20 cellular contexts compared by ENCODE assay signal in genomic region chr9:18253950-18254349, GRCh38.
DNase-seq lines count a peak whose midpoint lies in the region; ATAC-seq and TF ChIP-seq lines count a peak whose summit lies in the region.
"Had no signal": no experiment of that assay in that cellular context is flagged by ENCODE, and none has a peak within 500 bp of the region (broad histone marks: within the 10 kb centered on the region; RNA-seq: fewer than 3 reads in every experiment).

No MANE protein-coding gene starts in this region.

- no peaks in the 10 kb centered on the region for H3F3A ChIP-seq in PC-3 (ENCODE audit: low read length, unreplicated experiment)

- H3K9me3 ChIP-seq in PC-3 (ENCODE audit: low read length) = no peaks in the 10 kb centered on the region
- H3K9me3 ChIP-seq: A549; BLaER1 treated with 17β-estradiol and CSF1 and Interleukin-3, amounts not matched to agents 10 nM and 100 nM; Caco-2 had no signal

- CTCF ChIA-PET in PC-3 (lab: Charles Lee) = interaction anchor here (0.6 to 1.7 kb wide), 5 partner anchors 10 to 189 kb away, joined by 3 to 10 read pairs (median 3); no protein-coding TSS in a partner anchor

- peak overlapping the region; percentile 26; the same call in 1 of the 2 replicates for H3K9ac ChIP-seq in PC-3 (ENCODE audit: low read length)

- intact Hi-C loops in PC-3 (cut with micrococcal nuclease) = loop anchor here (1.0 to 10.0 kb wide), 6 partner anchors 15 to 771 kb away; no protein-coding TSS in a partner anchor

- peak; percentile 0 for DNase-seq in NCI-H82 (lab: John Stamatoyannopoulos, UW)
- DNase-seq in NCI-H82 treated with DMSO at 0.1 percent for 48 hours (lab: John Stamatoyannopoulos, UW; ENCODE audit: unreplicated experiment) = no peak
- DNase-seq in LoVo (ENCODE audit: low spot score) = peak; percentile 20
- DNase-seq in PC-3 = peak; percentile 91
- no peak for DNase-seq in NCI-H748 (lab: John Stamatoyannopoulos, UW; ENCODE audit: unreplicated experiment)
- DNase-seq in brain microvascular endothelial cell = no peak
- DNase-seq: AML-193; Caco-2; Calu3; CD4-positive, alpha-beta T cell; CD8-positive, alpha-beta T cell; DMS79 treated with DMSO at 0.1 percent for 48 hours; EL; GDM1 had no signal

- H3K27me3 ChIP-seq in PC-3 (ENCODE audit: low read length) (no peaks in the 10 kb centered on the region), brain microvascular endothelial cell (replicated peaks) (no peaks in the 10 kb centered on the region)

- peak; percentile 96 for ATAC-seq in PC-3
- ATAC-seq in GM21360 (IDR thresholded peaks at IDR 0.05; ENCODE audit: unreplicated experiment) = no peak
- ATAC-seq: A549; CD8-positive, alpha-beta T cell; GM12878 had no signal

- in situ Hi-C loops in brain microvascular endothelial cell (cut with HindIII; ENCODE audit: low pct_ligation_motif_present, low sequenced_read_pairs) = loop anchor here (25.0 kb wide), 2 partner anchors 183 to 783 kb away; partner anchors contain the start of genes RRAGA and SAXO1

- POLR2A ChIA-PET in PC-3 (lab: Charles Lee; ENCODE audit: unreplicated experiment) = no interaction called here

- H3K36me3 ChIP-seq in PC-3 (ENCODE audit: low read depth, low read length) (no peaks in the 10 kb centered on the region), brain microvascular endothelial cell (replicated peaks) (no peaks in the 10 kb centered on the region)
- H3K36me3 ChIP-seq: BLaER1 treated with 17β-estradiol and CSF1 and Interleukin-3, amounts not matched to agents 10 nM and 100 nM had no signal

- no peaks in the 10 kb centered on the region for H4K20me1 ChIP-seq in PC-3 (ENCODE audit: low read length)
- H4K20me1 ChIP-seq: BLaER1 treated with 17β-estradiol and CSF1 and Interleukin-3, amounts not matched to agents 10 nM and 100 nM had no signal

- no peaks in the 10 kb centered on the region for H3K79me2 ChIP-seq in PC-3 (ENCODE audit: low read length)

- no peaks in the 10 kb centered on the region for H3K9me2 ChIP-seq in PC-3 (replicated peaks; ENCODE audit: low read length)

- H3K4me3 ChIP-seq in PC-3 (ENCODE audit: low read length) (no peak overlapping the region), brain microvascular endothelial cell (ENCODE audit: low read depth, low read length) (no peak overlapping the region)
- H3K4me3 ChIP-seq: A549; BLaER1 treated with 17β-estradiol and CSF1 and Interleukin-3, amounts not matched to agents 10 nM and 100 nM; GM12878 had no signal

- H3K4me2 ChIP-seq in PC-3 (ENCODE audit: low read length) = peak overlapping the region; percentile 53
- H3K4me2 ChIP-seq: A549; BLaER1 treated with 17β-estradiol and CSF1 and Interleukin-3, amounts not matched to agents 10 nM and 100 nM had no signal

- no TSS peak for BruUV-seq in PC-3 (replicated peaks; lab: Mats Ljungman, UMichigan)

- peak overlapping the region; percentile 71 for H3K27ac ChIP-seq in PC-3 (ENCODE audit: low read length)
- no peak overlapping the region for H3K27ac ChIP-seq in brain microvascular endothelial cell
- H3K27ac ChIP-seq: 22Rv1; A549; BLaER1 treated with 17β-estradiol and CSF1 and Interleukin-3, amounts not matched to agents 10 nM and 100 nM; C4-2B had no signal

- TF ChIP-seq CTCF in PC-3 (conservative IDR thresholded peaks at IDR 0.05; ENCODE audit: low read depth, low read length) (no peak), brain microvascular endothelial cell (IDR thresholded peaks at IDR 0.05; ENCODE audit: low read depth, low read length, missing control alignments) (no peak)

- peaks cover 26% of the 10 kb centered on the region for H3K4me1 ChIP-seq in PC-3 (ENCODE audit: insufficient read depth, low read length)
- H3K4me1 ChIP-seq: A549; BLaER1 treated with 17β-estradiol and CSF1 and Interleukin-3, amounts not matched to agents 10 nM and 100 nM; Caco-2 had no signal

- 0 out of 2 replicates have a peak overlapping the region, but pooled peaks have one; percentile 10 for H2AFZ ChIP-seq in PC-3 (ENCODE audit: low read length)

Comparison
In these comparisons a context has a peak if more than half of its experiments do, and no peak if none do; other contexts are left out.
1. DNase-seq: peak in NCI-H82 (single experiment), LoVo (single experiment) and PC-3 (single experiment); none in NCI-H82 treated with DMSO at 0.1 percent for 48 hours (single experiment), NCI-H748 (single experiment) and brain microvascular endothelial cell (single experiment).